8 cellular contexts compared by ENCODE assay signal in the genomic region with DNA sequence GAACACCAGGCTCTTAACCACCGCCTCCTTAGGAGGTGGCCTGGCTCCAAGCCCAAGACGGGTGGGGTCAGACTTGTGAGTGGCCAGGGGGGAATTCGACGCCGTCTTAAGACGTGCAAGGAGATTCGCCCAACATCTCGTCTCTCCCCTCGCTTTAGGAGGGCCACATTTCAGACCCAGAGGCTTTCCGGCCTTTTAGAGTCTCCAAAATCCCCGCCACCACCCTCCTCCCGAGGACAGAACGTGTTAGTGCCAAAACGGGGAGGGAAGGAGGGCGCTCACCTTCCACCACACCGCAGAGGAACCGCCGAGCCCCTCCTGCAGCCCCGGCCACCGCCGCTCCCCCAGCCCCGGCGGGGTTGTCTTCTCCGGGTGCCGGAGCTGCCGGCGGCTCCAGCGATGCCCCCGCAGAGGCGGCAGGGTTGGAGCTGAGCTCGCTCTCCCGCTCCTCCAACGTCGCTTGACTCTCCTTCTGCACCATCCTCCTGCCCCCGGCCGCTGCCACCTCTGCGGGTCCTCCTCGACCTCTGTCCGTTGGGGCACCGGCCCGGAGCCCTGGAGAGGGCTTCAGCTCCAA. TPM values are rescaled to one million over a fixed set of nuclear protein-coding genes. Genes with fewer than 3 reads are reported as not detected.
DNase-seq lines count a peak whose midpoint lies in the region; ATAC-seq and TF ChIP-seq lines count a peak whose summit lies in the region.

No MANE protein-coding gene starts in this region.

- in situ Hi-C loops in astrocyte of the cerebellum (cut with HindIII; ENCODE audit: low sequenced_read_pairs): loop anchor here (5.0 kb wide), 1 partner anchor 35 kb away; the partner anchor contains the start of gene NPM3

- no peaks in the 10 kb centered on the region for H3K9me2 ChIP-seq in PC-3 (replicated peaks; ENCODE audit: low read length)

- ATAC-seq in PC-3: peak; percentile 64
- peak; percentile 70 to 78 for ATAC-seq in right cardiac atrium
- ATAC-seq in HG03159 (IDR thresholded peaks at IDR 0.05; ENCODE audit: unreplicated experiment): no peak

- peaks cover 56% of the 10 kb centered on the region for H3K79me2 ChIP-seq in PC-3 (ENCODE audit: low read length)

- POLR2A ChIA-PET in PC-3 (lab: Charles Lee; ENCODE audit: unreplicated experiment): no interaction called here

- TF ChIP-seq CTCF in PC-3 (conservative IDR thresholded peaks at IDR 0.05; ENCODE audit: low read depth, low read length) (no peak), astrocyte of the cerebellum (IDR thresholded peaks at IDR 0.05; ENCODE audit: low read depth, low read length, missing control alignments) (no peak), prostate gland (IDR thresholded peaks at IDR 0.05) (no peak)

- H3K36me3 ChIP-seq in PC-3 (ENCODE audit: low read depth, low read length): 0 out of 2 replicates have a peak, but pooled peaks cover 6% of the 10 kb centered on the region
- H3K36me3 ChIP-seq in prostate gland: no peaks in the 10 kb centered on the region

- intact Hi-C loops in PC-3 (cut with micrococcal nuclease): loop anchor here (1.0 kb wide), 1 partner anchor 13 kb away; no protein-coding TSS in a partner anchor
- intact Hi-C loops in right cardiac atrium (cut with DNase I): no loop called here
- intact Hi-C loops in prostate gland (cut with DNase I): loop anchor here (5.0 kb wide), 2 partner anchors 35 to 335 kb away; partner anchors contain the start of genes NOLC1 and NPM3

- H3K4me1 ChIP-seq in PC-3 (ENCODE audit: insufficient read depth, low read length) (peaks cover 21% of the 10 kb centered on the region), right cardiac atrium (ENCODE audit: control insufficient read depth, insufficient read depth, low read length) (peaks cover 11% of the 10 kb centered on the region), prostate gland (replicated peaks) (peaks cover 5% of the 10 kb centered on the region)

- peak overlapping the region; percentile 99 for H3K4me2 ChIP-seq in PC-3 (ENCODE audit: low read length)

- no peaks in the 10 kb centered on the region for H3F3A ChIP-seq in PC-3 (ENCODE audit: low read length, unreplicated experiment)

- TF ChIP-seq POLR2A in prostate gland (IDR thresholded peaks at IDR 0.05): peak; percentile 63

- CTCF ChIA-PET in PC-3 (lab: Charles Lee): interaction anchor here (0.5 to 1.5 kb wide), 3 partner anchors 23 to 311 kb away, joined by 4 to 7 read pairs (median 4); no protein-coding TSS in a partner anchor

- no peaks in the 10 kb centered on the region for H3K9me3 ChIP-seq in PC-3 (ENCODE audit: low read length)
- H3K9me3 ChIP-seq in right cardiac atrium (ENCODE audit: control insufficient read depth, low read length): no peaks in the 10 kb centered on the region
- H3K9me3 ChIP-seq in prostate gland: no peaks in the 10 kb centered on the region

- H3K9ac ChIP-seq in PC-3 (ENCODE audit: low read length): peak overlapping the region; percentile 94

- peak overlapping the region; percentile 99 for H3K4me3 ChIP-seq in PC-3 (ENCODE audit: low read length)
- H3K4me3 ChIP-seq in astrocyte of the cerebellum (ENCODE audit: low read depth, low read length): peak overlapping the region; percentile 97
- peak overlapping the region; percentile 80 for H3K4me3 ChIP-seq in right cardiac atrium (ENCODE audit: low read length)
- peak overlapping the region; percentile 99 to 100 for H3K4me3 ChIP-seq in prostate gland

- H2AFZ ChIP-seq in PC-3 (ENCODE audit: low read length): no peak overlapping the region

- DNase-seq in EL (peak; percentile 93), HCEC 1CT (peak; percentile 92), PC-3 (peak; percentile 89), astrocyte of the cerebellum (ENCODE audit: low read depth) (peak; percentile 92), right cardiac atrium (peak; percentile 93 to 97 (median 95)), prostate gland (ENCODE audit: low spot score) (peak; percentile 92), NCI-H2107 treated with DMSO at 0.1 percent for 48 hours (lab: John Stamatoyannopoulos, UW; ENCODE audit: unreplicated experiment) (no peak)

- under 1% methylated on average over 41 of the region's 41 CpGs for WGBS in right cardiac atrium
- WGBS in prostate gland: under 1% methylated on average over 41 of the region's 41 CpGs

- H3K27ac ChIP-seq in PC-3 (ENCODE audit: low read length) (peak overlapping the region; percentile 53), right cardiac atrium (ENCODE audit: low read length) (peak overlapping the region; percentile 94), prostate gland (peak overlapping the region; percentile 96 to 97)

- H3K27me3 ChIP-seq in PC-3 (ENCODE audit: low read length): no peaks in the 10 kb centered on the region
- no peaks in the 10 kb centered on the region for H3K27me3 ChIP-seq in right cardiac atrium (ENCODE audit: control insufficient read depth, insufficient read depth)
- H3K27me3 ChIP-seq in prostate gland (replicated peaks; ENCODE audit: insufficient read depth): no peaks in the 10 kb centered on the region

- BruUV-seq in PC-3 (replicated peaks; lab: Mats Ljungman, UMichigan): no TSS peak

- peaks cover 46% of the 10 kb centered on the region for H4K20me1 ChIP-seq in PC-3 (ENCODE audit: low read length)

RNA-seq across cellular contexts. Expression of gene OGA, which starts 0.6 kb away (rescaled TPM):
- total RNA-seq in PC-3 (2014; rRNA removed) (42.7 and 43.0 TPM in 2 replicates), right cardiac atrium (10 to 100 TPM; 67.8 to 96.4 (median 85.4) TPM), prostate gland (100 to 1,000 TPM in 1 of 2 donors, 10 to 100 TPM in 1; 82.5 to 143 TPM)
- polyA plus RNA-seq in right cardiac atrium: 41.1 TPM

RNA-seq across cellular contexts. Expression of gene KCNIP2, which starts 26.0 kb away (rescaled TPM):
- total RNA-seq in PC-3 (2014; rRNA removed) (0.46 and 1.5 TPM in 2 replicates), right cardiac atrium (100 to 1,000 TPM; 368 to 977 (median 629) TPM), prostate gland (1 to 10 TPM; 2.6 to 3.0 TPM)
- 729 TPM for polyA plus RNA-seq in right cardiac atrium

RNA-seq across cellular contexts. Expression of gene NPM3, which starts 34.4 kb away (rescaled TPM):
- total RNA-seq in PC-3 (2014; rRNA removed): 117 and 128 TPM in 2 replicates
- total RNA-seq in right cardiac atrium: 10 to 100 TPM in 1 of 4 donors, 1 to 10 TPM in 3; 5.0 to 10.7 (median 7.4) TPM
- 5.8 TPM for polyA plus RNA-seq in right cardiac atrium
- total RNA-seq in prostate gland: 10 to 100 TPM; 43.7 to 47.4 TPM

RNA-seq across cellular contexts. Expression of gene FGF8, which starts 41.7 kb away (rescaled TPM):
- total RNA-seq in PC-3 (2014; rRNA removed): not detected in 2 replicates
- total RNA-seq in right cardiac atrium: not detected
- not detected for polyA plus RNA-seq in right cardiac atrium
- total RNA-seq in prostate gland: 1 to 10 TPM in 1 of 2 donors, not detected in 1; 1.2 TPM

Comparison
In these comparisons a context has a peak if more than half of its experiments do, and no peak if none do; other contexts are left out.
1. RNA of gene KCNIP2, which starts 26.0 kb away (total RNA-seq): 368 to 977 TPM in right cardiac atrium; 2.6 to 3.0 TPM in prostate gland and 0.46 to 1.5 TPM in PC-3; every median in the first group is over 10 times any median in the second.
2. intact Hi-C loops: an anchor here in PC-3 (1.0 kb wide) and prostate gland (5.0 kb wide); none called in right cardiac atrium.
3. Peak in every context shown above with its lines, with median percentiles within 50 percentile points of each other: H3K27ac ChIP-seq and H3K4me3 ChIP-seq.